ENCODE assay signal across 24 cellular contexts in the genomic region with DNA sequence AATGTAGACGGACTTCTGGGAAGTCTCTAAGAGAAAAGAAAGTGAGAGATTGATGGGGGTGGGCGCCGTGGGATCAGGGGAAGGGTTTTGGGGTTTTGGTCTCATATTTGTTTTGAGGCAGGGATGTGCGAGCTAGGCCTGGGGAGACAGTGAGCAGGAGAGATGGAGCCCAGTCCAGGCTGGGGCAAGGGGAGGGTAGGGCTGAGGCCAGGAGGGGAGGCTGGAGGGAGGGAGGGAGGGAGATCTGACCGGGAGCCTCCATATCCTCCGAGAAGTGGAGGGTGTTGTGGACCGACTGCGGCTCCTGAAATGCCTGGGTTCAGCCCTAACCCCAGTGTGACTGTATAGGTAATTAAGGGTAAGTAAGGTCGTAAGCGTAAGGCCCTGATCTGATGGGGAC.
DNase-seq lines count a peak whose midpoint lies in the region; FAIRE-seq and TF ChIP-seq lines count a peak whose summit lies in the region.
"Had no signal": no experiment of that assay in that cellular context is flagged by ENCODE, and none has a peak within 500 bp of the region (broad histone marks: within the 10 kb centered on the region; RNA-seq: fewer than 3 reads in every experiment).

No MANE protein-coding gene starts in this region.

- no peak for TF ChIP-seq POLR2A in H1 (IDR thresholded peaks at IDR 0.05; ENCODE audit: control extremely low read depth in 1 of 2, low read depth in 2 of 2, low read length in 2 of 2)

- H3K36me3 Mint-ChIP-seq in T-helper 2 cell treated with Interferon-gamma antibody and Interleukin-4, amounts not matched to agents 5 μg/mL and 100 μg/mL, for 36 hours (ENCODE audit: low read depth), result peaks cover under 1% of the 10 kb centered on the region

- H3K27me3 Mint-ChIP-seq in T-helper 2 cell treated with Interferon-gamma antibody and Interleukin-4, amounts not matched to agents 5 μg/mL and 100 μg/mL, for 36 hours (ENCODE audit: low read depth), result peaks cover 3% of the 10 kb centered on the region
- H3K27me3 Mint-ChIP-seq: CD4-positive, alpha-beta T cell had no signal

- H3K36me3 ChIP-seq in H1 (ENCODE audit: control insufficient read depth in 2 of 4, insufficient read depth in 4 of 4, low read length in 3 of 4) (no peaks in the 10 kb centered on the region), kidney (ENCODE audit: control insufficient read depth in 1 of 2, insufficient read depth in 2 of 2, low read length in 2 of 2) (no peaks in the 10 kb centered on the region), neuronal stem cell (replicated peaks in 1 of 2; ENCODE audit: control insufficient read depth in 2 of 2, insufficient read depth in 2 of 2, low read length in 2 of 2) (no peaks in the 10 kb centered on the region)
- H3K36me3 ChIP-seq: BE2C; BLaER1 treated with 17β-estradiol and CSF1 and Interleukin-3, amounts not matched to agents 10 nM and 100 nM had no signal

- H2AFZ ChIP-seq in H1 (ENCODE audit: low read length), result no peak overlapping the region
- H2AFZ ChIP-seq in neuronal stem cell (ENCODE audit: low read length), result no peak overlapping the region

- TF ChIP-seq EP300 in H1 (IDR thresholded peaks at IDR 0.05; ENCODE audit: borderline replicate concordance in 1 of 2, low read depth in 2 of 2, low read length in 2 of 2), result no peak

- no peak overlapping the region for H2BK20ac ChIP-seq in H1 (ENCODE audit: low read length)

- peaks cover 13% of the 10 kb centered on the region for H3K9me3 Mint-ChIP-seq in T-helper 2 cell treated with Interferon-gamma antibody and Interleukin-4, amounts not matched to agents 5 μg/mL and 100 μg/mL, for 36 hours

- H3K18ac ChIP-seq in H1 (ENCODE audit: extremely low read depth, low read length) (no peak overlapping the region; the same call in 1 of the 2 replicates), neuronal stem cell (ENCODE audit: low read length) (no peak overlapping the region)

- TF ChIP-seq RAD21 in H1 (IDR thresholded peaks at IDR 0.05 in 1 of 2, conservative IDR thresholded peaks at IDR 0.05 in 1 of 2; ENCODE audit: low read depth in 2 of 2, low read length in 2 of 2), result no peak

- WGBS in H1 (ENCODE audit: extremely low coverage in 1 of 2, insufficient coverage in 1 of 2, insufficient read length in 1 of 2, insufficient replicate concordance in 2 of 2, low coverage in 1 of 2, low lambda C conversion rate in 2 of 2, missing lambda C conversion rate in 1 of 2), 2 experiments, result 93% methylated on average over 7 of the region's 10 CpGs; no CpG with 5 or more reads in 1 of the 2 experiments
- no CpG with 5 or more reads among the region's 10 CpGs for WGBS in neuronal stem cell (ENCODE audit: extremely low coverage in 2 of 2, insufficient read length in 2 of 2, insufficient replicate concordance in 1 of 2), 2 donors

- H3K9ac ChIP-seq in H1 (replicated peaks in 1 of 4; ENCODE audit: extremely low read depth in 1 of 4, low read depth in 3 of 4, low read length in 3 of 4) (no peak overlapping the region), kidney (ENCODE audit: low read length in 2 of 2) (no peak overlapping the region), neuronal stem cell (ENCODE audit: low read depth, low read length, poor library complexity) (peak overlapping the region; percentile 10)
- H3K9ac ChIP-seq: BLaER1 treated with 17β-estradiol and CSF1 and Interleukin-3, amounts not matched to agents 10 nM and 100 nM had no signal

- H3K14ac ChIP-seq in H1 (ENCODE audit: insufficient read length) (no peak overlapping the region), neuronal stem cell (ENCODE audit: low read length) (no peak overlapping the region)

- no peak overlapping the region for H3K27ac ChIP-seq in H1 (ENCODE audit: low read depth, low read length)
- H3K27ac ChIP-seq in kidney (ENCODE audit: low read depth in 2 of 2, low read length in 2 of 2), result no peak overlapping the region
- no peak overlapping the region for H3K27ac ChIP-seq in neuronal stem cell (replicated peaks; ENCODE audit: low read length)
- H3K27ac ChIP-seq: A549; BLaER1 treated with 17β-estradiol and CSF1 and Interleukin-3, amounts not matched to agents 10 nM and 100 nM had no signal

- no peak overlapping the region for H2AK5ac ChIP-seq in H1 (ENCODE audit: low read depth, low read length)
- H2AK5ac ChIP-seq in neuronal stem cell (ENCODE audit: low read depth, low read length), result no peak overlapping the region

- H3K4me3 ChIP-seq in H1 (ENCODE audit: extremely low read depth in 1 of 4, insufficient read depth in 2 of 4, low read depth in 3 of 4, low read length in 4 of 4), result no peak overlapping the region
- no peak overlapping the region for H3K4me3 ChIP-seq in kidney (ENCODE audit: low read length in 2 of 2)
- H3K4me3 ChIP-seq in neuronal stem cell (ENCODE audit: low read length in 2 of 2), result no peak overlapping the region
- H3K4me3 ChIP-seq: A549; BLaER1 treated with 17β-estradiol and CSF1 and Interleukin-3, amounts not matched to agents 10 nM and 100 nM had no signal

- H3K4me1 ChIP-seq in H1 (replicated peaks in 1 of 4; ENCODE audit: control insufficient read depth in 3 of 4, insufficient read depth in 4 of 4, low read length in 3 of 4), result peaks cover 0 to 19% (median 2%) of the 10 kb centered on the region in 4 experiments; a peak in 1 of 7 replicates
- no peaks in the 10 kb centered on the region for H3K4me1 ChIP-seq in kidney (ENCODE audit: control insufficient read depth in 1 of 2, insufficient read depth in 1 of 2, low read depth in 1 of 2, low read length in 2 of 2)
- peaks cover 0 to 7% of the 10 kb centered on the region in 2 donors for H3K4me1 ChIP-seq in neuronal stem cell (ENCODE audit: control insufficient read depth in 2 of 2, insufficient read depth in 1 of 2, low read depth in 1 of 2, low read length in 2 of 2)
- H3K4me1 ChIP-seq: A549; BE2C; BLaER1 treated with 17β-estradiol and CSF1 and Interleukin-3, amounts not matched to agents 10 nM and 100 nM had no signal

- H3K79me1 ChIP-seq in H1 (ENCODE audit: low read depth, low read length) (no peaks in the 10 kb centered on the region), neuronal stem cell (ENCODE audit: low read depth, low read length) (peaks cover 5% of the 10 kb centered on the region)

- H2BK5ac ChIP-seq in H1 (ENCODE audit: low read depth, low read length), result no peak overlapping the region
- H2BK5ac ChIP-seq in neuronal stem cell (ENCODE audit: low read length), result peak overlapping the region; percentile 30

- H2BK120ac ChIP-seq in H1 (replicated peaks; ENCODE audit: low read depth, low read length), result no peak overlapping the region
- H2BK120ac ChIP-seq in neuronal stem cell (ENCODE audit: low read depth, low read length), result no peak overlapping the region

- H3K4me2 ChIP-seq in H1 (ENCODE audit: insufficient read depth in 1 of 2, low read depth in 2 of 2, low read length in 2 of 2), result no peak overlapping the region
- no peak overlapping the region for H3K4me2 ChIP-seq in neuronal stem cell (ENCODE audit: insufficient read depth, low read length, poor library complexity, severe bottlenecking)
- H3K4me2 ChIP-seq: A549; BLaER1 treated with 17β-estradiol and CSF1 and Interleukin-3, amounts not matched to agents 10 nM and 100 nM had no signal

- H4K8ac ChIP-seq in H1 (ENCODE audit: extremely low read depth, insufficient read depth, low read length) (no peak overlapping the region), neuronal stem cell (ENCODE audit: low read depth, low read length) (no peak overlapping the region)

- H4K20me1 ChIP-seq in H1 (replicated peaks in 1 of 2; ENCODE audit: control insufficient read depth in 1 of 2, insufficient read depth in 2 of 2, low read length in 2 of 2), result peaks cover 0 to 7% of the 10 kb centered on the region in 2 experiments
- H4K20me1 ChIP-seq: BLaER1 treated with 17β-estradiol and CSF1 and Interleukin-3, amounts not matched to agents 10 nM and 100 nM had no signal

- no peaks in the 10 kb centered on the region for H3K79me2 ChIP-seq in H1 (ENCODE audit: control insufficient read depth in 1 of 2, insufficient read depth in 2 of 2, low read length in 2 of 2)

- TF ChIP-seq CTCF in H1 (IDR thresholded peaks at IDR 0.05; ENCODE audit: control extremely low read depth in 1 of 3, insufficient read depth in 1 of 3, low read depth in 1 of 3, low read length in 3 of 3) (no peak), kidney (IDR thresholded peaks at IDR 0.05; ENCODE audit: borderline replicate concordance, extremely low read depth, insufficient read depth) (no peak)

- no peaks in the 10 kb centered on the region for H3K4me1 Mint-ChIP-seq in T-helper 2 cell treated with Interferon-gamma antibody and Interleukin-4, amounts not matched to agents 5 μg/mL and 100 μg/mL, for 36 hours (ENCODE audit: low read depth)
- H3K4me1 Mint-ChIP-seq: CD14-positive monocyte; CD8-positive, alpha-beta memory T cell had no signal

- CTCF ChIA-PET in H1 (lab: Charles Lee; ENCODE audit: partially characterized antibody), result interaction anchor here (0.7 to 1.6 kb wide), 16 partner anchors 9 to 105 kb away, joined by 3 to 12 read pairs (median 4); no protein-coding TSS in a partner anchor

- H3K9me3 ChIP-seq in H1 (ENCODE audit: insufficient read depth in 2 of 2, low read depth in 1 of 2, low read length in 1 of 2) (peaks cover 0 to 2% of the 10 kb centered on the region in 2 experiments; a peak in 1 of 4 replicates), kidney (ENCODE audit: control insufficient read depth in 1 of 2, low read length in 2 of 2) (no peaks in the 10 kb centered on the region), neuronal stem cell (replicated peaks in 1 of 2; ENCODE audit: control insufficient read depth in 2 of 2, insufficient read depth in 1 of 2, low read depth in 1 of 2, low read length in 2 of 2) (peaks cover 7 to 9% of the 10 kb centered on the region in 2 donors)
- H3K9me3 ChIP-seq: BE2C had no signal

- FAIRE-seq in H1 (lab: Jason Lieb, UNC) (no peak), kidney (lab: Jason Lieb, UNC) (no peak)
- FAIRE-seq: A549, D721Med, G401.6, GM12892 had no signal

- H3K27ac Mint-ChIP-seq in T-helper 2 cell treated with Interferon-gamma antibody and Interleukin-4, amounts not matched to agents 5 μg/mL and 100 μg/mL, for 36 hours, result no peak overlapping the region
- H3K27ac Mint-ChIP-seq: CD14-positive monocyte; CD4-positive, alpha-beta T cell had no signal

- H3K27me3 ChIP-seq in H1 (replicated peaks in 1 of 4; ENCODE audit: control insufficient read depth in 3 of 4, extremely low read depth in 1 of 4, insufficient read depth in 3 of 4, low read length in 3 of 4) (no peaks in the 10 kb centered on the region; a peak in 1 of 7 replicates), neuronal stem cell (ENCODE audit: control insufficient read depth in 3 of 3, insufficient read depth in 3 of 3, low read depth in 1 of 3, low read length in 3 of 3) (peaks cover 0 to 3% (median 0%) of the 10 kb centered on the region in 3 experiments)
- H3K27me3 ChIP-seq: BE2C; BLaER1 treated with 17β-estradiol and CSF1 and Interleukin-3, amounts not matched to agents 10 nM and 100 nM had no signal

- POLR2A ChIA-PET in H1 (lab: Charles Lee; ENCODE audit: partially characterized antibody), result no interaction called here

- peaks cover 8% of the 10 kb centered on the region; the same call in 1 of the 2 replicates for H3K23me2 ChIP-seq in H1 (ENCODE audit: low read depth, low read length)

- no peak overlapping the region for H3K4me3 Mint-ChIP-seq in T-helper 2 cell treated with Interferon-gamma antibody and Interleukin-4, amounts not matched to agents 5 μg/mL and 100 μg/mL, for 36 hours
- H3K4me3 Mint-ChIP-seq: CD14-positive monocyte; CD4-positive, alpha-beta T cell; CD8-positive, alpha-beta memory T cell had no signal

- DNase-seq in activated T-cell treated with anti-CD3 and anti-CD28 coated beads, Interleukin-2, amount 50 U/mL, for 1 hour, result peak; percentile 4
- DNase-seq in activated T-cell treated with anti-CD3 and anti-CD28 coated beads for 4 hours (no peak), H1 (ENCODE audit: low read depth in 1 of 2, low spot score in 2 of 2) (no peak), kidney (peak; percentile 41), neuronal stem cell (ENCODE audit: low spot score) (no peak), EL (no peak), DMS153 treated with DMSO at 0.1 percent for 48 hours (lab: John Stamatoyannopoulos, UW; ENCODE audit: unreplicated experiment) (no peak)
- DNase-seq in T-helper 2 cell treated with Interferon-gamma antibody and Interleukin-4, amounts not matched to agents 5 μg/mL and 100 μg/mL, for 36 hours (ENCODE audit: low spot score), result no peak
- DNase-seq: 8988T; ACHN; AML-193; BE2C; CD4-positive, alpha-beta T cell; DMS 273 treated with DMSO at 0.1 percent for 48 hours; DMS79 treated with DMSO at 0.1 percent for 48 hours; GOT3; HCEC 1CT had no signal

- H2BK12ac ChIP-seq in H1 (ENCODE audit: low read depth, low read length) (peak overlapping the region; percentile 80; the same call in 1 of the 2 replicates), neuronal stem cell (ENCODE audit: low read length) (no peak overlapping the region)

- H4K91ac ChIP-seq in H1 (replicated peaks; ENCODE audit: insufficient read length, low read length) (no peak overlapping the region), neuronal stem cell (ENCODE audit: low read depth, low read length, poor library complexity) (no peak overlapping the region)

- no peak overlapping the region for H3K4ac ChIP-seq in H1 (replicated peaks; ENCODE audit: insufficient read length, low read depth, low read length)
- no peak overlapping the region for H3K4ac ChIP-seq in neuronal stem cell (ENCODE audit: low read length)

- intact Hi-C loops in kidney (cut with DNase I), result no loop called here

- peak overlapping the region; percentile 88; the same call in 1 of the 2 replicates for H2BK15ac ChIP-seq in H1 (ENCODE audit: low read length)
- H2BK15ac ChIP-seq in neuronal stem cell (ENCODE audit: low read length), result no peak overlapping the region

- H4K5ac ChIP-seq in H1 (ENCODE audit: insufficient read length, low read depth, low read length), result no peak overlapping the region

- H3K56ac ChIP-seq in H1 (replicated peaks; ENCODE audit: insufficient read length, low read depth, low read length), result peak overlapping the region; percentile 59

- H3K23ac ChIP-seq in H1 (ENCODE audit: insufficient read length), result no peak overlapping the region
- no peak overlapping the region for H3K23ac ChIP-seq in neuronal stem cell (ENCODE audit: low read depth, low read length, poor library complexity)

Comparison
In these comparisons a context has a peak if more than half of its experiments do, and no peak if none do; other contexts are left out.
1. DNase-seq: peak in activated T-cell treated with anti-CD3 and anti-CD28 coated beads, Interleukin-2, amount 50 U/mL, for 1 hour (single experiment) and kidney (single experiment); none in activated T-cell treated with anti-CD3 and anti-CD28 coated beads for 4 hours (single experiment), H1 (0 of 2), neuronal stem cell (single experiment), EL (single experiment), DMS153 treated with DMSO at 0.1 percent for 48 hours (single experiment) and T-helper 2 cell treated with Interferon-gamma antibody and Interleukin-4, amounts not matched to agents 5 μg/mL and 100 μg/mL, for 36 hours (single experiment).